ENCODE assay signal across 8 cellular contexts in genomic region chr1:226939439-226940028, GRCh38. TPM values are rescaled to one million over a fixed set of nuclear protein-coding genes. Genes with fewer than 3 reads are reported as not detected.
DNase-seq lines count a peak whose midpoint lies in the region; ATAC-seq and TF ChIP-seq lines count a peak whose summit lies in the region.

No MANE protein-coding gene starts in this region.

- peak overlapping the region; percentile 90 to 99 (median 96) for H3K27ac Mint-ChIP-seq in naive B cell

- no peaks in the 10 kb centered on the region for H3K27me3 ChIP-seq in testis

- ATAC-seq in GM18511 (IDR thresholded peaks at IDR 0.05; ENCODE audit: unreplicated experiment), result peak; percentile 45
- peak; percentile 29 for ATAC-seq in HG02938 (IDR thresholded peaks at IDR 0.05; ENCODE audit: unreplicated experiment)
- ATAC-seq in esophagus mucosa, result peak; percentile 32
- ATAC-seq in naive B cell (ENCODE audit: low read depth in 2 of 2), result peak; percentile 35 to 39

- peaks cover 11 to 13% of the 10 kb centered on the region in 2 donors for H3K36me3 Mint-ChIP-seq in naive B cell

- H3K9me3 Mint-ChIP-seq in naive B cell, result peaks cover 9 to 13% (median 12%) of the 10 kb centered on the region in 7 donors

- H3K4me1 Mint-ChIP-seq in naive B cell, result peaks cover 42 to 50% (median 46%) of the 10 kb centered on the region in 3 donors

- TF ChIP-seq POLR2A in testis (IDR thresholded peaks at IDR 0.05), result peak; percentile 64

- peak overlapping the region; percentile 95 for H3K27ac ChIP-seq in testis

- peaks cover 0 to 2% (median 0%) of the 10 kb centered on the region in 3 donors for H3K27me3 Mint-ChIP-seq in naive B cell

- H3K36me3 ChIP-seq in testis (ENCODE audit: low read depth, missing control alignments), result no peaks in the 10 kb centered on the region

- intact Hi-C loops in testis (cut with DNase I; ENCODE audit: low total_unique reads), result no loop called here

- peak overlapping the region; percentile 57 to 72 for H3K4me3 ChIP-seq in testis

- peaks cover 33% of the 10 kb centered on the region for H3K4me1 ChIP-seq in testis

- TF ChIP-seq CTCF in testis (IDR thresholded peaks at IDR 0.05), result no peak

- WGBS in testis, 2 donors, result 0 to 1% methylated on average over 35 to 45 of the region's 51 CpGs

- H3K9me3 ChIP-seq in testis, result no peaks in the 10 kb centered on the region

- DNase-seq in AG08396 (ENCODE audit: low spot score) (peak; percentile 55), NCI-H2029 treated with DMSO at 0.1 percent for 48 hours (lab: John Stamatoyannopoulos, UW) (peak; percentile 57), naive B cell (no peak), testis (peak; percentile 66)
- peak; percentile 49 to 60 for DNase-seq in activated CD4-positive, alpha-beta T cell treated with anti-CD3 and anti-CD28 coated beads for 4 hours

- peak overlapping the region; percentile 88 to 95 (median 94) for H3K4me3 Mint-ChIP-seq in naive B cell

RNA-seq across cellular contexts. Expression of gene COQ8A, which starts 0.6 kb away (rescaled TPM):
- total RNA-seq in esophagus mucosa (6.3 TPM), testis (10 to 100 TPM; 39.2 to 46.8 TPM)
- polyA plus RNA-seq in naive B cell (ENCODE audit: low read depth in 6 of 6) (10 to 100 TPM; 35.7 to 63.4 (median 53.9) TPM), testis (ENCODE audit: insufficient read depth, low read depth, low replicate concordance) (34.4 TPM)
